8 cellular contexts compared by ENCODE assay signal in genomic region chr20:53739799-53740785, GRCh38.
DNase-seq lines count a peak whose midpoint lies in the region; ATAC-seq lines count a peak whose summit lies in the region.

No MANE protein-coding gene starts in this region.

- peak overlapping the region; percentile 7 for H4K5ac ChIP-seq in mesendoderm (ENCODE audit: low read length)

- peaks cover 8% of the 10 kb centered on the region for H3K4me1 ChIP-seq in CD4-positive, CD25-positive, alpha-beta regulatory T cell (ENCODE audit: control insufficient read depth, insufficient read depth, low read length, poor library complexity, severe bottlenecking)
- H3K4me1 ChIP-seq in mesendoderm (ENCODE audit: control insufficient read depth, low read depth, low read length) (peaks cover 24% of the 10 kb centered on the region), Karpas-422 (ENCODE audit: low read length) (no peaks in the 10 kb centered on the region)

- no peaks in the 10 kb centered on the region for H3K9me3 ChIP-seq in CD4-positive, CD25-positive, alpha-beta regulatory T cell (ENCODE audit: control insufficient read depth in 2 of 2, low read length in 2 of 2)
- H3K9me3 ChIP-seq in Karpas-422 (ENCODE audit: low read length) = no peaks in the 10 kb centered on the region

- no peak overlapping the region for H4K8ac ChIP-seq in mesendoderm (ENCODE audit: low read depth, low read length)

- H3K27me3 ChIP-seq in CD4-positive, CD25-positive, alpha-beta regulatory T cell (ENCODE audit: control insufficient read depth, insufficient read depth, low read length) = no peaks in the 10 kb centered on the region
- H3K27me3 ChIP-seq in mesendoderm (ENCODE audit: insufficient read depth, low read length, poor library complexity) (no peaks in the 10 kb centered on the region), Karpas-422 (ENCODE audit: low read length) (no peaks in the 10 kb centered on the region)

- no peaks in the 10 kb centered on the region for H4K20me1 ChIP-seq in Karpas-422 (ENCODE audit: insufficient read depth, low read depth, low read length)

- H3K9ac ChIP-seq in mesendoderm (ENCODE audit: low read length) = peak overlapping the region; percentile 18
- H3K9ac ChIP-seq in Karpas-422 (ENCODE audit: low read length) = no peak overlapping the region

- no peak overlapping the region for H3K4ac ChIP-seq in mesendoderm (ENCODE audit: low read depth, low read length)

- peaks cover 5% of the 10 kb centered on the region for H3K27me3 Mint-ChIP-seq in CD4-positive, CD25-positive, alpha-beta regulatory T cell
- H3K27me3 Mint-ChIP-seq in activated T-helper 1 cell treated with anti-CD3 and anti-CD28 coated beads, Interleukin-12 subunit alpha, Interleukin-12 subunit beta, Interleukin-2, Interleukin-4 antibody, amounts not matched to agents 30 ng/mL and 10 ng/mL and 1 ng/mL, durations not matched to agents 14 hours and 24 hours and 36 hours (ENCODE audit: insufficient read depth) = no peaks in the 10 kb centered on the region

- no peaks in the 10 kb centered on the region for H3K79me1 ChIP-seq in mesendoderm (ENCODE audit: low read length)

- H3K56ac ChIP-seq in mesendoderm (ENCODE audit: low read length) = peak overlapping the region; percentile 45

- no peak overlapping the region for H3K23ac ChIP-seq in mesendoderm (ENCODE audit: low read length)

- no peak overlapping the region for H2BK5ac ChIP-seq in mesendoderm (ENCODE audit: low read length)

- peaks cover 7 to 43% (median 25%) of the 10 kb centered on the region in 4 donors for H3K4me1 Mint-ChIP-seq in CD4-positive, CD25-positive, alpha-beta regulatory T cell
- peaks cover 72% of the 10 kb centered on the region for H3K4me1 Mint-ChIP-seq in activated T-helper 1 cell treated with anti-CD3 and anti-CD28 coated beads, Interleukin-12 subunit alpha, Interleukin-12 subunit beta, Interleukin-2, Interleukin-4 antibody, amounts not matched to agents 30 ng/mL and 10 ng/mL and 1 ng/mL, durations not matched to agents 14 hours and 24 hours and 36 hours (ENCODE audit: low read depth)

- peak in 1 of 3 donors; percentile 41 for DNase-seq in CD4-positive, CD25-positive, alpha-beta regulatory T cell
- peak; percentile 79 for DNase-seq in M059J (ENCODE audit: low read depth)
- peak; percentile 14 for DNase-seq in activated T-helper 1 cell treated with anti-CD3 and anti-CD28 coated beads, Interleukin-12 subunit alpha, Interleukin-12 subunit beta, Interleukin-2, Interleukin-4 antibody, amounts not matched to agents 30 ng/mL and 10 ng/mL and 1 ng/mL, durations not matched to agents 14 hours and 24 hours and 36 hours (ENCODE audit: low spot score)
- no peak for DNase-seq in mesendoderm
- no peak for DNase-seq in Karpas-422
- no peak for DNase-seq in HuH-7 (ENCODE audit: low spot score)
- DNase-seq in activated CD8-positive, alpha-beta memory T cell treated with anti-CD3 and anti-CD28 coated beads, Interleukin-2, amount 50 U/mL, for 48 hours = no peak

- peaks cover 0 to 2% (median 0%) of the 10 kb centered on the region in 7 donors for H3K9me3 Mint-ChIP-seq in CD4-positive, CD25-positive, alpha-beta regulatory T cell
- H3K9me3 Mint-ChIP-seq in activated T-helper 1 cell treated with anti-CD3 and anti-CD28 coated beads, Interleukin-12 subunit alpha, Interleukin-12 subunit beta, Interleukin-2, Interleukin-4 antibody, amounts not matched to agents 30 ng/mL and 10 ng/mL and 1 ng/mL, durations not matched to agents 14 hours and 24 hours and 36 hours = no peaks in the 10 kb centered on the region

- peak overlapping the region; percentile 64 for H2BK15ac ChIP-seq in mesendoderm (replicated peaks; ENCODE audit: low read depth)

- WGBS in mesendoderm (ENCODE audit: extremely low coverage, insufficient coverage, low lambda C conversion rate) = no CpG with 5 or more reads among the region's 16 CpGs

- H2BK120ac ChIP-seq in mesendoderm (ENCODE audit: low read depth, low read length) = peak overlapping the region; percentile 21

- H2AK5ac ChIP-seq in mesendoderm (ENCODE audit: low read length) = no peak overlapping the region

- H3K79me2 ChIP-seq in mesendoderm (ENCODE audit: control insufficient read depth, insufficient read depth, low read length) = no peaks in the 10 kb centered on the region
- H3K79me2 ChIP-seq in Karpas-422 (ENCODE audit: low read length) = no peaks in the 10 kb centered on the region

- H3K4me3 ChIP-seq in CD4-positive, CD25-positive, alpha-beta regulatory T cell (ENCODE audit: low read depth, low read length) = peak overlapping the region; percentile 67
- H3K4me3 ChIP-seq in mesendoderm (ENCODE audit: low read length) (no peak overlapping the region), Karpas-422 (ENCODE audit: low read length) (no peak overlapping the region)

- H3K4me2 ChIP-seq in mesendoderm (ENCODE audit: low read length) (no peak overlapping the region), Karpas-422 (ENCODE audit: low read depth, low read length, poor library complexity, severe bottlenecking) (no peak overlapping the region)

- peak overlapping the region; percentile 64 to 98 (median 78) for H3K27ac Mint-ChIP-seq in CD4-positive, CD25-positive, alpha-beta regulatory T cell
- peak overlapping the region; percentile 93 for H3K27ac Mint-ChIP-seq in activated T-helper 1 cell treated with anti-CD3 and anti-CD28 coated beads, Interleukin-12 subunit alpha, Interleukin-12 subunit beta, Interleukin-2, Interleukin-4 antibody, amounts not matched to agents 30 ng/mL and 10 ng/mL and 1 ng/mL, durations not matched to agents 14 hours and 24 hours and 36 hours

- no peak overlapping the region for H2AFZ ChIP-seq in Karpas-422 (ENCODE audit: low read length)

- peak overlapping the region in 3 of 4 donors; percentile 56 to 86 (median 79) for H3K4me3 Mint-ChIP-seq in CD4-positive, CD25-positive, alpha-beta regulatory T cell
- peak overlapping the region; percentile 82 for H3K4me3 Mint-ChIP-seq in activated T-helper 1 cell treated with anti-CD3 and anti-CD28 coated beads, Interleukin-12 subunit alpha, Interleukin-12 subunit beta, Interleukin-2, Interleukin-4 antibody, amounts not matched to agents 30 ng/mL and 10 ng/mL and 1 ng/mL, durations not matched to agents 14 hours and 24 hours and 36 hours

- peak in 1 of 2 donors; percentile 28 for ATAC-seq in CD4-positive, CD25-positive, alpha-beta regulatory T cell (ENCODE audit: low read depth in 2 of 2)
- peak; percentile 61 for ATAC-seq in GM19452 (IDR thresholded peaks at IDR 0.05; ENCODE audit: unreplicated experiment)

- H3K9me2 ChIP-seq in Karpas-422 (replicated peaks; ENCODE audit: insufficient read depth, low read length) = no peaks in the 10 kb centered on the region

- H3K27ac ChIP-seq in CD4-positive, CD25-positive, alpha-beta regulatory T cell (ENCODE audit: insufficient read depth, low read length, poor library complexity, severe bottlenecking) = no peak overlapping the region
- no peak overlapping the region for H3K27ac ChIP-seq in mesendoderm (ENCODE audit: low read depth, low read length)
- H3K27ac ChIP-seq in Karpas-422 (ENCODE audit: low read length) = no peak overlapping the region

- no peaks in the 10 kb centered on the region for H3K36me3 Mint-ChIP-seq in CD4-positive, CD25-positive, alpha-beta regulatory T cell
- no peaks in the 10 kb centered on the region for H3K36me3 Mint-ChIP-seq in activated T-helper 1 cell treated with anti-CD3 and anti-CD28 coated beads, Interleukin-12 subunit alpha, Interleukin-12 subunit beta, Interleukin-2, Interleukin-4 antibody, amounts not matched to agents 30 ng/mL and 10 ng/mL and 1 ng/mL, durations not matched to agents 14 hours and 24 hours and 36 hours (ENCODE audit: low read depth)

- no peaks in the 10 kb centered on the region for H3K36me3 ChIP-seq in CD4-positive, CD25-positive, alpha-beta regulatory T cell (ENCODE audit: control insufficient read depth, insufficient read depth, low read length)
- no peaks in the 10 kb centered on the region for H3K36me3 ChIP-seq in mesendoderm (ENCODE audit: control insufficient read depth, insufficient read depth, low read length)
- H3K36me3 ChIP-seq in Karpas-422 (ENCODE audit: insufficient read depth, low read length) = no peaks in the 10 kb centered on the region

- peak overlapping the region; percentile 94 for H3K18ac ChIP-seq in mesendoderm (ENCODE audit: low read length)

- intact Hi-C loops in activated T-helper 1 cell treated with anti-CD3 and anti-CD28 coated beads, Interleukin-12 subunit alpha, Interleukin-12 subunit beta, Interleukin-2, Interleukin-4 antibody, amounts not matched to agents 30 ng/mL and 10 ng/mL and 1 ng/mL, durations not matched to agents 14 hours and 24 hours and 36 hours (cut with micrococcal nuclease) = loop anchor here (1.0 to 2.0 kb wide), 3 partner anchors 11 to 33 kb away; no protein-coding TSS in a partner anchor

Comparison
In these comparisons a context has a peak if more than half of its experiments do, and no peak if none do; other contexts are left out.
1. DNase-seq: peak in M059J (single experiment) and activated T-helper 1 cell treated with anti-CD3 and anti-CD28 coated beads, Interleukin-12 subunit alpha, Interleukin-12 subunit beta, Interleukin-2, Interleukin-4 antibody, amounts not matched to agents 30 ng/mL and 10 ng/mL and 1 ng/mL, durations not matched to agents 14 hours and 24 hours and 36 hours (single experiment); none in mesendoderm (single experiment), Karpas-422 (single experiment), HuH-7 (single experiment) and activated CD8-positive, alpha-beta memory T cell treated with anti-CD3 and anti-CD28 coated beads, Interleukin-2, amount 50 U/mL, for 48 hours (single experiment).